In genomic region chr22:28903719-28904118, GRCh38 we compare ENCODE assay signal across 13 cellular contexts. TPM values are rescaled to one million over a fixed set of nuclear protein-coding genes. Genes with fewer than 3 reads are reported as not detected.
DNase-seq lines count a peak whose midpoint lies in the region; ATAC-seq and TF ChIP-seq lines count a peak whose summit lies in the region.
"Had no signal": no experiment of that assay in that cellular context is flagged by ENCODE, and none has a peak within 500 bp of the region (broad histone marks: within the 10 kb centered on the region; RNA-seq: fewer than 3 reads in every experiment).

No MANE protein-coding gene starts in this region.

- no peaks in the 10 kb centered on the region for H3K9me3 ChIP-seq in Caco-2

- ATAC-seq in left colon (peak; percentile 34), GM21390 (IDR thresholded peaks at IDR 0.05; ENCODE audit: unreplicated experiment) (no peak)

- H3K4me1 ChIP-seq in Caco-2 (peaks cover 53% of the 10 kb centered on the region), rectal smooth muscle tissue (ENCODE audit: control insufficient read depth, insufficient read depth, low read length) (peaks cover 29% of the 10 kb centered on the region)

- peaks cover 62% of the 10 kb centered on the region for H3K36me3 Mint-ChIP-seq in Caco-2 (ENCODE audit: insufficient read depth, unreplicated experiment)

- H3K9me3 Mint-ChIP-seq in Caco-2 (ENCODE audit: unreplicated experiment) = no peaks in the 10 kb centered on the region
- H3K9me3 Mint-ChIP-seq: activated naive CD4-positive, alpha-beta T cell treated with anti-CD3 and anti-CD28 coated beads, Interleukin-2, amount 50 U/mL, for 24 hours; T-helper 2 cell treated with Interferon-gamma antibody and Interleukin-4, amounts not matched to agents 5 μg/mL and 100 μg/mL, for 36 hours had no signal

- H3K27me3 ChIP-seq in Caco-2 (replicated peaks; ENCODE audit: control insufficient read depth, insufficient read depth, low read length) = no peaks in the 10 kb centered on the region
- no peaks in the 10 kb centered on the region for H3K27me3 ChIP-seq in rectal smooth muscle tissue (ENCODE audit: control insufficient read depth, insufficient read depth, low read length)

- CTCF ChIA-PET in Caco-2 (lab: Charles Lee) = interaction anchor here (0.5 kb wide), 1 partner anchor 11 kb away, joined by 3 read pairs; no protein-coding TSS in a partner anchor

- H3K4me1 Mint-ChIP-seq in Caco-2 (ENCODE audit: low read depth, unreplicated experiment) = peaks cover 42% of the 10 kb centered on the region

- intact Hi-C loops in Caco-2 (cut with micrococcal nuclease; ENCODE audit: unreplicated experiment) = no loop called here
- intact Hi-C loops in left colon (cut with DNase I, micrococcal nuclease) = no loop called here

- H3K4me3 Mint-ChIP-seq in Caco-2 (ENCODE audit: unreplicated experiment) = peak overlapping the region; percentile 5
- H3K4me3 Mint-ChIP-seq: activated naive CD4-positive, alpha-beta T cell treated with anti-CD3 and anti-CD28 coated beads, Interleukin-2, amount 50 U/mL, for 24 hours; T-helper 2 cell treated with Interferon-gamma antibody and Interleukin-4, amounts not matched to agents 5 μg/mL and 100 μg/mL, for 36 hours had no signal

- DNase-seq in Caco-2 (no peak), caudate nucleus (lab: John Stamatoyannopoulos, UW) (no peak), left colon (no peak), T-helper 2 cell (no peak), Ammon's horn (ENCODE audit: low spot score) (no peak)
- DNase-seq in activated CD8-positive, alpha-beta memory T cell treated with anti-CD3 and anti-CD28 coated beads for 24 hours = no peak
- DNase-seq: DMS 273 treated with DMSO at 0.1 percent for 48 hours, MM.1S, PC-9 had no signal

- TF ChIP-seq CTCF in Caco-2 (IDR thresholded peaks at IDR 0.05; ENCODE audit: insufficient read depth in 1 of 2, low read depth in 1 of 2, low read length in 1 of 2, severe bottlenecking in 1 of 2, unreplicated experiment in 1 of 2) = no peak

- no TSS peak for BruUV-seq in Caco-2 (replicated peaks; lab: Mats Ljungman, UMichigan)

- H3K27ac ChIP-seq in caudate nucleus (ENCODE audit: low read depth, low read length) = peak overlapping the region; percentile 59
- peak overlapping the region; percentile 60 for H3K27ac ChIP-seq in rectal smooth muscle tissue (ENCODE audit: low read depth, low read length)
- H3K27ac ChIP-seq: PC-9 had no signal

- H3K4me3 ChIP-seq in Caco-2 (ENCODE audit: low read depth, low read length) (no peak overlapping the region), rectal smooth muscle tissue (ENCODE audit: low read length) (peak overlapping the region; percentile 34)
- H3K4me3 ChIP-seq: PC-9 had no signal

- no peaks in the 10 kb centered on the region for H3K27me3 Mint-ChIP-seq in Caco-2 (ENCODE audit: insufficient read depth, unreplicated experiment)
- H3K27me3 Mint-ChIP-seq: activated naive CD4-positive, alpha-beta T cell treated with anti-CD3 and anti-CD28 coated beads, Interleukin-2, amount 50 U/mL, for 24 hours had no signal

- no peaks in the 10 kb centered on the region; the same call in 1 of the 2 replicates for H3K36me3 ChIP-seq in Caco-2 (ENCODE audit: control insufficient read depth, insufficient read depth, low read length)
- H3K36me3 ChIP-seq in rectal smooth muscle tissue (ENCODE audit: control insufficient read depth, insufficient read depth, low read length) = no peaks in the 10 kb centered on the region

- H3K9ac ChIP-seq in rectal smooth muscle tissue (ENCODE audit: low read length) = no peak overlapping the region

- H3K27ac Mint-ChIP-seq in Caco-2 (ENCODE audit: unreplicated experiment) = no peak overlapping the region
- H3K27ac Mint-ChIP-seq: activated naive CD4-positive, alpha-beta T cell treated with anti-CD3 and anti-CD28 coated beads, Interleukin-2, amount 50 U/mL, for 24 hours; T-helper 2 cell treated with Interferon-gamma antibody and Interleukin-4, amounts not matched to agents 5 μg/mL and 100 μg/mL, for 36 hours had no signal

- POLR2A ChIA-PET in Caco-2 (lab: Charles Lee) = interaction anchor here (0.6 kb wide), 1 partner anchor 94 kb away, joined by 10 read pairs; no protein-coding TSS in a partner anchor

RNA-seq across cellular contexts. Expression of gene ZNRF3, which starts 20.3 kb away (rescaled TPM):
- total RNA-seq in Caco-2 (2022) (37.9 and 41.1 TPM in 2 replicates), left colon (1 to 10 TPM; 6.2 to 7.0 TPM)
